In genomic region chr11:61966673-61967176, GRCh38 we compare ENCODE assay signal across 8 cellular contexts. TPM values are rescaled to one million over a fixed set of nuclear protein-coding genes. Genes with fewer than 3 reads are reported as not detected.
DNase-seq lines count a peak whose midpoint lies in the region; ATAC-seq, FAIRE-seq and TF ChIP-seq lines count a peak whose summit lies in the region.

No MANE protein-coding gene starts in this region.

- peaks cover 31 to 34% of the 10 kb centered on the region in 2 experiments for H3K36me3 ChIP-seq in SK-N-SH (replicated peaks in 1 of 2; ENCODE audit: control insufficient read depth in 1 of 2, insufficient read depth in 2 of 2, low read length in 1 of 2)
- peaks cover 4 to 38% (median 12%) of the 10 kb centered on the region in 3 donors for H3K36me3 ChIP-seq in tibial nerve

- no peak for FAIRE-seq in HTR-8/SVneo (lab: Jason Lieb, UNC)

- WGBS in SK-N-SH (ENCODE audit: low lambda C conversion rate), result under 1% methylated on average over 16 of the region's 20 CpGs
- 0 to 1% methylated on average over 18 to 20 of the region's 20 CpGs for WGBS in tibial nerve, 2 donors

- peak; percentile 45 for DNase-seq in SK-N-SH
- peak; percentile 29 for DNase-seq in SK-MEL-5 (ENCODE audit: low read depth, low spot score)
- DNase-seq in cerebellum (ENCODE audit: low spot score), result peak; percentile 37
- no peak for DNase-seq in tibial nerve (ENCODE audit: low spot score in 2 of 2)
- no peak for DNase-seq in HTR-8/SVneo (ENCODE audit: insufficient read length, low spot score)

- no peak for TF ChIP-seq EP300 in SK-N-SH (IDR thresholded peaks at IDR 0.05; ENCODE audit: borderline replicate concordance in 1 of 2, low read depth in 1 of 2, low read length in 1 of 2)
- TF ChIP-seq EP300 in tibial nerve (IDR thresholded peaks at IDR 0.05), result peak in 1 of 2 donors; percentile 37

- TF ChIP-seq CTCF in SK-N-SH (IDR thresholded peaks at IDR 0.05) (no peak), tibial nerve (IDR thresholded peaks at IDR 0.05) (no peak)

- in situ Hi-C loops in SK-MEL-5 (cut with HindIII; ENCODE audit: low pct_unique_long_range_greater_than_20kb, low sequenced_read_pairs), result no loop called here

- no peaks in the 10 kb centered on the region for H3K9me2 ChIP-seq in SK-N-SH

- H3K4me1 ChIP-seq in SK-N-SH (ENCODE audit: control insufficient read depth in 1 of 2, insufficient read depth in 2 of 2, low read depth in 1 of 2, low read length in 1 of 2), result peaks cover 37 to 49% of the 10 kb centered on the region in 2 experiments
- peaks cover 80% of the 10 kb centered on the region for H3K4me1 ChIP-seq in mononuclear cell (ENCODE audit: insufficient read depth, low read length)
- H3K4me1 ChIP-seq in tibial nerve, result peaks cover 0 to 78% (median 68%) of the 10 kb centered on the region in 4 donors

- ATAC-seq in SK-N-SH treated with all-trans-retinoic acid at 6 μM for 48 hours, result no peak
- no peak for ATAC-seq in HG03039 (IDR thresholded peaks at IDR 0.05; ENCODE audit: unreplicated experiment)

- CTCF ChIA-PET in SK-N-SH (lab: Yijun Ruan, JAX), result interaction anchor here (1.3 to 11.7 kb wide), 5 partner anchors 10 to 141 kb away, joined by 5 to 64 read pairs (median 46); no protein-coding TSS in a partner anchor

- H3F3A ChIP-seq in SK-N-SH (replicated peaks; ENCODE audit: insufficient read depth), result peaks cover 68% of the 10 kb centered on the region

- H4K20me1 ChIP-seq in SK-N-SH (ENCODE audit: insufficient read depth), result peaks cover 44% of the 10 kb centered on the region

- H3K9me3 ChIP-seq in SK-N-SH (no peaks in the 10 kb centered on the region), mononuclear cell (ENCODE audit: low read depth, low read length) (no peaks in the 10 kb centered on the region), tibial nerve (no peaks in the 10 kb centered on the region)

- peak overlapping the region; percentile 95 for H3K9ac ChIP-seq in SK-N-SH

- no peak for TF ChIP-seq RAD21 in SK-N-SH (IDR thresholded peaks at IDR 0.05; ENCODE audit: low read length)

- H3K27ac ChIP-seq in SK-N-SH (ENCODE audit: low read depth in 2 of 2, low read length in 1 of 2) (peak overlapping the region; percentile 94 to 97), tibial nerve (peak overlapping the region; percentile 99 to 100 (median 100))

- POLR2A ChIA-PET in SK-N-SH (lab: Yijun Ruan, JAX), result interaction anchor here (0.6 to 5.2 kb wide), 7 partner anchors 10 to 115 kb away, joined by 3 to 76 read pairs (median 15); partner anchors contain the start of gene BEST1

- peaks cover 43% of the 10 kb centered on the region for H3K79me2 ChIP-seq in SK-N-SH (ENCODE audit: insufficient read depth)

- H3K4me3 ChIP-seq in SK-N-SH (ENCODE audit: low read depth in 2 of 2, low read length in 1 of 2), result peak overlapping the region; percentile 99
- peak overlapping the region; percentile 96 for H3K4me3 ChIP-seq in mononuclear cell (ENCODE audit: low read length)
- H3K4me3 ChIP-seq in tibial nerve, result peak overlapping the region; percentile 85 to 99 (median 87)

- H2AFZ ChIP-seq in SK-N-SH (ENCODE audit: low read depth), result no peak overlapping the region

- H3K27me3 ChIP-seq in SK-N-SH (ENCODE audit: insufficient read depth) (no peaks in the 10 kb centered on the region), mononuclear cell (ENCODE audit: insufficient read depth, low read length) (no peaks in the 10 kb centered on the region), tibial nerve (no peaks in the 10 kb centered on the region)

- H3K4me2 ChIP-seq in SK-N-SH, result peak overlapping the region; percentile 88

- no peak for TF ChIP-seq POLR2A in tibial nerve (IDR thresholded peaks at IDR 0.05)

TF ChIP-seq in SK-N-SH, 30 proteins besides CTCF, POLR2A, EP300 and RAD21 (continues in another document):
- TF ChIP-seq FOSL2 (IDR thresholded peaks at IDR 0.05; ENCODE audit: borderline replicate concordance, low read depth) (no peak), POLR2AphosphoS5 (IDR thresholded peaks at IDR 0.05; ENCODE audit: low read depth, low read length) (0 out of 2 replicates have a peak, but pooled peaks have one; percentile 11), NRF1 (IDR thresholded peaks at IDR 0.05; ENCODE audit: low read depth, low read length) (no peak), TAF1 (IDR thresholded peaks at IDR 0.05; ENCODE audit: borderline replicate concordance, low read depth, low read length) (peak; percentile 48; the same call in 1 of the 2 replicates), IRF3 (IDR thresholded peaks at IDR 0.05; ENCODE audit: low read depth, low read length) (no peak), MXI1 (IDR thresholded peaks at IDR 0.05; ENCODE audit: low read depth, low read length) (no peak)

TF ChIP-seq in SK-N-SH treated with all-trans-retinoic acid at 6 μM for 48 hours, 23 proteins besides CTCF, POLR2A, EP300 and RAD21 (continues in another document):
- TF ChIP-seq ZC3H10 (CRISPR knock-in tag; IDR thresholded peaks at IDR 0.05) (no peak), CSDC2 (CRISPR knock-in tag; IDR thresholded peaks at IDR 0.05) (no peak), PPARA (CRISPR knock-in tag; IDR thresholded peaks at IDR 0.05; ENCODE audit: borderline replicate concordance) (no peak), ZFP30 (CRISPR knock-in tag; IDR thresholded peaks at IDR 0.05) (no peak), CREB5 (CRISPR knock-in tag; IDR thresholded peaks at IDR 0.05; ENCODE audit: low read depth) (no peak), TCF4 (CRISPR knock-in tag; IDR thresholded peaks at IDR 0.05; ENCODE audit: borderline replicate concordance) (no peak), BACH2 (CRISPR knock-in tag; IDR thresholded peaks at IDR 0.05; ENCODE audit: borderline replicate concordance) (no peak), ESRRG (CRISPR knock-in tag; IDR thresholded peaks at IDR 0.05) (no peak), PATZ1 (CRISPR knock-in tag; IDR thresholded peaks at IDR 0.05; ENCODE audit: borderline replicate concordance) (no peak)

RNA-seq across cellular contexts. Expression of gene FTH1, which starts 0.7 kb away (rescaled TPM):
- 879 and 1,229 TPM in 2 replicates for polyA plus RNA-seq in SK-N-SH (2012; rRNA removed)
- 2,322 and 2,767 TPM in 2 replicates for polyA plus RNA-seq in SK-N-SH (2012; cell fraction: cytosol; rRNA removed)
- 269 and 354 TPM in 2 replicates for polyA plus RNA-seq in SK-N-SH (2012; cell fraction: nucleus; rRNA removed)
- 1,001 and 1,103 TPM in 2 replicates for total RNA-seq in SK-MEL-5 (2014; rRNA removed; shearing (Covaris generic))
- polyA plus RNA-seq in SK-MEL-5 (2015; cell fraction: cytosol; rRNA removed), result 4,572 and 4,628 TPM in 2 replicates
- polyA plus RNA-seq in SK-MEL-5 (2015; cell fraction: nucleus; rRNA removed), result 450 and 590 TPM in 2 replicates
- total RNA-seq in cerebellum, result 295 TPM
- total RNA-seq in mononuclear cell, result 1,270 TPM
- 1,000 to 10,000 TPM; 3,872 to 5,003 (median 4,779) TPM for total RNA-seq in tibial nerve

RNA-seq across cellular contexts. Expression of gene BEST1, which starts 16.6 kb away (rescaled TPM):
- polyA plus RNA-seq in SK-N-SH (2012; rRNA removed), result 0.30 and 0.47 TPM in 2 replicates
- polyA plus RNA-seq in SK-N-SH (2012; cell fraction: cytosol; rRNA removed), result 0.12 and 0.13 TPM in 2 replicates
- polyA plus RNA-seq in SK-N-SH (2012; cell fraction: nucleus; rRNA removed), result 2.0 and 2.8 TPM in 2 replicates
- 47.8 and 50.6 TPM in 2 replicates for total RNA-seq in SK-MEL-5 (2014; rRNA removed; shearing (Covaris generic))
- 31.0 and 38.6 TPM in 2 replicates for polyA plus RNA-seq in SK-MEL-5 (2015; cell fraction: cytosol; rRNA removed)
- polyA plus RNA-seq in SK-MEL-5 (2015; cell fraction: nucleus; rRNA removed), result 686 and 695 TPM in 2 replicates
- 1.9 TPM for total RNA-seq in cerebellum
- total RNA-seq in mononuclear cell, result 2.3 TPM
- total RNA-seq in tibial nerve, result 10 to 100 TPM; 33.2 to 53.2 (median 45.7) TPM

RNA-seq across cellular contexts. Expression of gene RAB3IL1, which starts 49.4 kb away (rescaled TPM):
- polyA plus RNA-seq in SK-N-SH (2012; rRNA removed), result 9.8 and 10.2 TPM in 2 replicates
- 4.8 and 7.2 TPM in 2 replicates for polyA plus RNA-seq in SK-N-SH (2012; cell fraction: cytosol; rRNA removed)
- 14.6 and 16.0 TPM in 2 replicates for polyA plus RNA-seq in SK-N-SH (2012; cell fraction: nucleus; rRNA removed)
- 6.1 and 6.8 TPM in 2 replicates for total RNA-seq in SK-MEL-5 (2014; rRNA removed; shearing (Covaris generic))
- polyA plus RNA-seq in SK-MEL-5 (2015; cell fraction: cytosol; rRNA removed), result 20.9 and 24.4 TPM in 2 replicates
- 6.1 and 14.8 TPM in 2 replicates for polyA plus RNA-seq in SK-MEL-5 (2015; cell fraction: nucleus; rRNA removed)
- total RNA-seq in cerebellum (4.5 TPM), mononuclear cell (not detected), tibial nerve (100 to 1,000 TPM in 1 of 4 donors, 10 to 100 TPM in 3; 58.8 to 127 (median 71.1) TPM)

Comparison
In these comparisons a context has a peak if more than half of its experiments do, and no peak if none do; other contexts are left out.
1. DNase-seq: peak in SK-N-SH (single experiment), SK-MEL-5 (single experiment) and cerebellum (single experiment); none in tibial nerve (0 of 2) and HTR-8/SVneo (single experiment).
2. RNA of gene BEST1, which starts 16.6 kb away (total RNA-seq): 33.2 to 53.2 TPM in tibial nerve and 47.8 to 50.6 TPM in SK-MEL-5; 2.3 TPM in mononuclear cell (single experiment) and 1.9 TPM in cerebellum (single experiment); every median in the first group is over 10 times any median in the second.
3. Peak in every context shown above with its lines, with median percentiles within 50 percentile points of each other: H3K4me3 ChIP-seq.